In genomic region chrX:103107227-103107737, GRCh38 we compare ENCODE assay signal across 12 cellular contexts. TPM values are rescaled to one million over a fixed set of nuclear protein-coding genes. Genes with fewer than 3 reads are reported as not detected.
DNase-seq lines count a peak whose midpoint lies in the region; TF ChIP-seq lines count a peak whose summit lies in the region.
"Not testable (repeated sequence)": the region's sequence is repeated elsewhere in the genome, so short reads cannot be mapped to it uniquely, and the experiment has no call there.
"Had no signal": no experiment of that assay in that cellular context is flagged by ENCODE, and none has a peak within 500 bp of the region (broad histone marks: within the 10 kb centered on the region; RNA-seq: fewer than 3 reads in every experiment).

No MANE protein-coding gene starts in this region.

- intact Hi-C loops in posterior vena cava (cut with DNase I), result not testable (repeated sequence)

- TF ChIP-seq CTCF in chondrocyte (IDR thresholded peaks at IDR 0.05); osteocyte (IDR thresholded peaks at IDR 0.05): not testable (repeated sequence)

- not testable (repeated sequence) for H3K4me1 Mint-ChIP-seq in chondrocyte (ENCODE audit: low read depth); osteocyte (ENCODE audit: unreplicated experiment)

- H3K27me3 Mint-ChIP-seq in chondrocyte (ENCODE audit: low read depth); osteocyte (ENCODE audit: unreplicated experiment): not testable (repeated sequence)

- H3K9me3 Mint-ChIP-seq in chondrocyte (ENCODE audit: low read depth) (peaks cover 22% of the 10 kb centered on the region), osteocyte (ENCODE audit: unreplicated experiment) (peaks cover 18% of the 10 kb centered on the region)

- DNase-seq in chondrocyte (ENCODE audit: low spot score), result peak; percentile 87
- peak; percentile 82 for DNase-seq in osteocyte (ENCODE audit: extremely low spot score, unreplicated experiment)
- DNase-seq in posterior vena cava (ENCODE audit: low spot score), result peak; percentile 79

- H3K4me3 Mint-ChIP-seq in chondrocyte (ENCODE audit: unreplicated experiment); osteocyte (ENCODE audit: unreplicated experiment): not testable (repeated sequence)

- H3K27ac Mint-ChIP-seq in chondrocyte (ENCODE audit: unreplicated experiment); osteocyte (ENCODE audit: unreplicated experiment): not testable (repeated sequence)

- H3K36me3 Mint-ChIP-seq in chondrocyte (ENCODE audit: low read depth); osteocyte (ENCODE audit: unreplicated experiment): not testable (repeated sequence)

RNA-seq across cellular contexts. Expression of gene NXF3, which starts 14.3 kb away (rescaled TPM):
- total RNA-seq in chondrocyte (0.10 to 0.75 TPM in 2 of 3 replicates, not detected in the other), osteocyte (not detected in 2 replicates), posterior vena cava (1 to 10 TPM; 1.2 to 3.1 TPM)
- total RNA-seq: A673; B cell; Calu3; CD4-positive, alpha-beta memory T cell; CD4-positive, alpha-beta T cell; CD4-positive, CD25-positive, alpha-beta regulatory T cell; CD8-positive, alpha-beta memory T cell; CD8-positive, alpha-beta T cell had no signal

RNA-seq across cellular contexts. Expression of gene BEX1, which starts 43.3 kb away (rescaled TPM):
- total RNA-seq in chondrocyte, result 6.0 to 7.0 TPM (median 7.0 TPM) in 3 replicates
- total RNA-seq in osteocyte, result 9.3 and 10.7 TPM in 2 replicates
- total RNA-seq in posterior vena cava, result under 1 TPM; 0.76 to 0.83 TPM
- total RNA-seq: B cell; Caco-2; CD4-positive, alpha-beta memory T cell had no signal
